Comparison of ENCODE assay signal across 27 cellular contexts in genomic region chr11:22581354-22581753, GRCh38.
"Had no signal": no experiment of that assay in that cellular context is flagged by ENCODE, and none has a peak within 500 bp of the region (broad histone marks: within the 10 kb centered on the region; RNA-seq: fewer than 3 reads in every experiment).

No MANE protein-coding gene starts in this region.

- H3K36me3 ChIP-seq: gastroesophageal sphincter, heart left ventricle, ovary, right lobe of liver, suprapubic skin, transverse colon, upper lobe of right lung, uterus had no signal

- H3K4me3 Mint-ChIP-seq: endodermal cell; memory B cell; natural killer cell; stimulated activated naive CD8-positive, alpha-beta T cell treated with anti-CD3 and anti-CD28 coated beads, Interleukin-15, amount 100 ng/mL, for 72 hours had no signal

- FAIRE-seq: kidney, small intestine had no signal

- H3K27me3 ChIP-seq: gastroesophageal sphincter, heart left ventricle, hepatocyte, ovary, right lobe of liver, suprapubic skin, transverse colon, upper lobe of right lung, uterus had no signal

- H2AFZ ChIP-seq: hepatocyte had no signal

- H3K4me2 ChIP-seq: hepatocyte had no signal

- DNase-seq: effector CD8-positive, alpha-beta T cell; endodermal cell; foreskin fibroblast; heart left ventricle; kidney; natural killer cell; occipital lobe; ovary; right lobe of liver; small intestine; stimulated activated CD4-positive, alpha-beta T cell treated with anti-CD3 and anti-CD28 coated beads, Interleukin-12 subunit alpha, Interleukin-12 subunit beta, amount 100 ng/mL, for 4 hours; stimulated activated CD4-positive, alpha-beta T cell treated with anti-CD3 and anti-CD28 coated beads, Interleukin-1b, Interleukin-23, amount 100 ng/mL, for 48 hours; stimulated activated CD4-positive, alpha-beta T cell treated with anti-CD3 and anti-CD28 coated beads, Interleukin-4, amount 100 ng/mL, for 1 hour; stimulated activated CD8-positive, alpha-beta memory T cell treated with anti-CD3 and anti-CD28 coated beads, Interleukin-4, amount 100 ng/mL, for 48 hours; stimulated activated naive CD4-positive, alpha-beta T cell; stimulated activated naive CD8-positive, alpha-beta T cell treated with anti-CD3 and anti-CD28 coated beads, Interleukin-15, amount 100 ng/mL, for 72 hours; transverse colon; upper lobe of right lung; uterus had no signal

- H3K9me3 Mint-ChIP-seq: endodermal cell; memory B cell; natural killer cell; stimulated activated naive CD8-positive, alpha-beta T cell treated with anti-CD3 and anti-CD28 coated beads, Interleukin-15, amount 100 ng/mL, for 72 hours had no signal

- H3K36me3 Mint-ChIP-seq: memory B cell, natural killer cell had no signal

- H3K27ac Mint-ChIP-seq: endodermal cell, memory B cell, natural killer cell had no signal

- H3K4me1 ChIP-seq: gastroesophageal sphincter, heart left ventricle, right lobe of liver, suprapubic skin, transverse colon, upper lobe of right lung, uterus had no signal

- H3K27ac ChIP-seq: epithelial cell of prostate, gastroesophageal sphincter, heart left ventricle, hepatocyte, ovary, right lobe of liver, suprapubic skin, transverse colon, upper lobe of right lung, uterus had no signal

- ATAC-seq: esophagus mucosa; gastroesophageal sphincter; heart left ventricle; left lobe of liver; natural killer cell; right lobe of liver; stimulated activated naive CD8-positive, alpha-beta T cell treated with anti-CD3 and anti-CD28 coated beads, Interleukin-15, amount 100 ng/mL, for 72 hours; upper lobe of right lung had no signal

- H3K4me3 ChIP-seq: gastroesophageal sphincter, heart left ventricle, hepatocyte, lung, ovary, right lobe of liver, suprapubic skin, transverse colon, upper lobe of right lung, uterus had no signal

- H3K9me3 ChIP-seq: gastroesophageal sphincter, heart left ventricle, ovary, right lobe of liver, suprapubic skin, transverse colon, upper lobe of right lung, uterus had no signal

- H3K79me2 ChIP-seq: hepatocyte had no signal

- H3K27me3 Mint-ChIP-seq: stimulated activated naive CD8-positive, alpha-beta T cell treated with anti-CD3 and anti-CD28 coated beads, Interleukin-15, amount 100 ng/mL, for 72 hours had no signal

- H3K4me1 Mint-ChIP-seq: endodermal cell; memory B cell; natural killer cell; stimulated activated naive CD8-positive, alpha-beta T cell treated with anti-CD3 and anti-CD28 coated beads, Interleukin-15, amount 100 ng/mL, for 72 hours had no signal
